Comparison of ENCODE assay signal across 1 cellular context in the genomic region with DNA sequence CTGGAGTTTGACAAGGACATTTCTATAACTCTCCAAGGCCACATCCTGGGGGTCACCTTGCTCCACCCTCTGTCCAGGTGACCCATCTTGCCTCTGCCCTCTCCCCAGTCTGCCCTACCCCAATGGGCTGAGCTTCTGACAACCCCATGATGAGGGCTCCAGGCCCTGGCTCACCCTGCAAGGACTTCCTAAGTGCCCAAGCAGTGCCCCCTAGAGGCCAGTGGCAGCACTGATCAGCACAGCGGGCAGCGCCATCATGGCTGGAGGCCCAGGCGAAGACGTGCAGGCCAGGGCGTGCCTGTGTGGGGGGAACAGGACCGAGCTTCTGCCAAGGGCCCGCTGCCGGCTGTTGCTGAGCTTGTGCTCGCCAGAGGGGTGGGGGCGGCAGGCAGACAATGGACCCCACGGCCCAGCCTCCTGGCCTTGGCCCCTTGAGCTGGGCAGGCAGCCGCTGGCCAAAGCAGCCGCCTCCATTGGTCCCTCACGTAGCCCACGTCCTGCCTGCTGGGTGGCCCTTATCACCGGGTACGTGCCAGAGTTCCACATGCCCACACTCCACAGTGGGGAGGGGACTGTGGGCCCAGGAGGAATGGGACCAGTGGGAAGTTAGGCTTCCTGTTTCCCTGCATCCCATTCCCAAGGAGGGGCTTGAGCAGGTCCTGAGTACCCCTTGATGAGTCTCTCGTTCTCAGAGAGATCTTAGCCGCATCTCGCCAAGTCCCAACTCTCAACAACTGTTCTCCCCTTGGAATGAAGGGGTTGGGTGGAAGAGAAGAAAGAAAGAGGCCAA.
TF ChIP-seq lines count a peak whose summit lies in the region.

No MANE protein-coding gene starts in this region.

TF ChIP-seq in WTC11, 78 proteins besides CTCF, POLR2A, EP300 and RAD21 (continued from another document):
- 0 out of 2 replicates have a peak, but pooled peaks have one; percentile 39 for TF ChIP-seq ETV6 (CRISPR knock-in tag; IDR thresholded peaks at IDR 0.05)
- 0 out of 2 replicates have a peak, but pooled peaks have one; percentile 24 for TF ChIP-seq JUN (CRISPR knock-in tag; IDR thresholded peaks at IDR 0.05)
- TF ChIP-seq, protein P1, sequence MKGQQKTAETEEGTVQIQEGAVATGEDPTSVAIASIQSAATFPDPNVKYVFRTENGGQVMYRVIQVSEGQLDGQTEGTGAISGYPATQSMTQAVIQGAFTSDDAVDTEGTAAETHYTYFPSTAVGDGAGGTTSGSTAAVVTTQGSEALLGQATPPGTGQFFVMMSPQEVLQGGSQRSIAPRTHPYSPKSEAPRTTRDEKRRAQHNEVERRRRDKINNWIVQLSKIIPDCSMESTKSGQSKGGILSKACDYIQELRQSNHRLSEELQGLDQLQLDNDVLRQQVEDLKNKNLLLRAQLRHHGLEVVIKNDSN (CRISPR knock-in tag; IDR thresholded peaks at IDR 0.05): peak; percentile 43; the same call in 1 of the 2 replicates
- TF ChIP-seq ZNF219 (CRISPR knock-in tag; IDR thresholded peaks at IDR 0.05; ENCODE audit: borderline replicate concordance): no peak
- TF ChIP-seq, protein P2, sequence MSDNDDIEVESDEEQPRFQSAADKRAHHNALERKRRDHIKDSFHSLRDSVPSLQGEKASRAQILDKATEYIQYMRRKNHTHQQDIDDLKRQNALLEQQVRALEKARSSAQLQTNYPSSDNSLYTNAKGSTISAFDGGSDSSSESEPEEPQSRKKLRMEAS (CRISPR knock-in tag; IDR thresholded peaks at IDR 0.05): peak; percentile 71
- TF ChIP-seq ZNF121 (CRISPR knock-in tag; IDR thresholded peaks at IDR 0.05): peak; percentile 56; the same call in 1 of the 2 replicates
- TF ChIP-seq, protein P3, sequence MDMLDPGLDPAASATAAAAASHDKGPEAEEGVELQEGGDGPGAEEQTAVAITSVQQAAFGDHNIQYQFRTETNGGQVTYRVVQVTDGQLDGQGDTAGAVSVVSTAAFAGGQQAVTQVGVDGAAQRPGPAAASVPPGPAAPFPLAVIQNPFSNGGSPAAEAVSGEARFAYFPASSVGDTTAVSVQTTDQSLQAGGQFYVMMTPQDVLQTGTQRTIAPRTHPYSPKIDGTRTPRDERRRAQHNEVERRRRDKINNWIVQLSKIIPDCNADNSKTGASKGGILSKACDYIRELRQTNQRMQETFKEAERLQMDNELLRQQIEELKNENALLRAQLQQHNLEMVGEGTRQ (CRISPR knock-in tag; IDR thresholded peaks at IDR 0.05): no peak
- TF ChIP-seq NFE2L1 (CRISPR knock-in tag; IDR thresholded peaks at IDR 0.05): no peak
- TF ChIP-seq JAZF1 (CRISPR knock-in tag; IDR thresholded peaks at IDR 0.05): no peak
- TF ChIP-seq TEAD4 (CRISPR knock-in tag; IDR thresholded peaks at IDR 0.05): no peak
- TF ChIP-seq, protein P4, sequence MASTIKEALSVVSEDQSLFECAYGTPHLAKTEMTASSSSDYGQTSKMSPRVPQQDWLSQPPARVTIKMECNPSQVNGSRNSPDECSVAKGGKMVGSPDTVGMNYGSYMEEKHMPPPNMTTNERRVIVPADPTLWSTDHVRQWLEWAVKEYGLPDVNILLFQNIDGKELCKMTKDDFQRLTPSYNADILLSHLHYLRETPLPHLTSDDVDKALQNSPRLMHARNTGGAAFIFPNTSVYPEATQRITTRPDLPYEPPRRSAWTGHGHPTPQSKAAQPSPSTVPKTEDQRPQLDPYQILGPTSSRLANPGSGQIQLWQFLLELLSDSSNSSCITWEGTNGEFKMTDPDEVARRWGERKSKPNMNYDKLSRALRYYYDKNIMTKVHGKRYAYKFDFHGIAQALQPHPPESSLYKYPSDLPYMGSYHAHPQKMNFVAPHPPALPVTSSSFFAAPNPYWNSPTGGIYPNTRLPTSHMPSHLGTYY (CRISPR knock-in tag; IDR thresholded peaks at IDR 0.05): no peak
- TF ChIP-seq, protein P5, sequence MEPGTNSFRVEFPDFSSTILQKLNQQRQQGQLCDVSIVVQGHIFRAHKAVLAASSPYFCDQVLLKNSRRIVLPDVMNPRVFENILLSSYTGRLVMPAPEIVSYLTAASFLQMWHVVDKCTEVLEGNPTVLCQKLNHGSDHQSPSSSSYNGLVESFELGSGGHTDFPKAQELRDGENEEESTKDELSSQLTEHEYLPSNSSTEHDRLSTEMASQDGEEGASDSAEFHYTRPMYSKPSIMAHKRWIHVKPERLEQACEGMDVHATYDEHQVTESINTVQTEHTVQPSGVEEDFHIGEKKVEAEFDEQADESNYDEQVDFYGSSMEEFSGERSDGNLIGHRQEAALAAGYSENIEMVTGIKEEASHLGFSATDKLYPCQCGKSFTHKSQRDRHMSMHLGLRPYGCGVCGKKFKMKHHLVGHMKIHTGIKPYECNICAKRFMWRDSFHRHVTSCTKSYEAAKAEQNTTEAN (CRISPR knock-in tag; IDR thresholded peaks at IDR 0.05): no peak
- no peak for TF ChIP-seq RELA (CRISPR knock-in tag; IDR thresholded peaks at IDR 0.05; ENCODE audit: borderline replicate concordance)
